ENCODE assay signal across 11 cellular contexts in genomic region chr15:98682992-98683701, GRCh38. TPM values are rescaled to one million over a fixed set of nuclear protein-coding genes. Genes with fewer than 3 reads are reported as not detected.
DNase-seq lines count a peak whose midpoint lies in the region; ATAC-seq, FAIRE-seq and TF ChIP-seq lines count a peak whose summit lies in the region.
"Had no signal": no experiment of that assay in that cellular context is flagged by ENCODE, and none has a peak within 500 bp of the region (broad histone marks: within the 10 kb centered on the region; RNA-seq: fewer than 3 reads in every experiment).

No MANE protein-coding gene starts in this region.

- BruUV-seq in mammary epithelial cell (replicated peaks; lab: Mats Ljungman, UMichigan), result TSS peak; percentile 26

- peaks cover 10% of the 10 kb centered on the region for H3K36me3 Mint-ChIP-seq in type B pancreatic cell

- no peak for DNase-seq in Right ventricle myocardium superior
- no peak for DNase-seq in right cardiac atrium
- DNase-seq in mammary epithelial cell, result peak; percentile 86
- peak; percentile 73 for DNase-seq in mesenchymal stem cell
- no peak for DNase-seq in type B pancreatic cell (ENCODE audit: extremely low spot score, unreplicated experiment)
- DNase-seq in kidney, result no peak
- DNase-seq in ovary, result no peak
- DNase-seq in NCI-H146 (lab: John Stamatoyannopoulos, UW), result no peak
- DNase-seq: effector memory CD4-positive, alpha-beta T cell; Kasumi-1; NCI-H345 had no signal

- H3K4me1 Mint-ChIP-seq in type B pancreatic cell (ENCODE audit: unreplicated experiment), result peaks cover 67% of the 10 kb centered on the region

- no peak overlapping the region for H3K14ac ChIP-seq in mesenchymal stem cell (ENCODE audit: low read length in 2 of 2)

- peak overlapping the region; percentile 16 for H3K9ac ChIP-seq in mammary epithelial cell (ENCODE audit: insufficient read depth, low read length)
- H3K9ac ChIP-seq in mesenchymal stem cell (ENCODE audit: low read length), result no peak overlapping the region
- H3K9ac ChIP-seq in kidney (ENCODE audit: low read length in 2 of 2), result no peak overlapping the region

- H3K9me3 Mint-ChIP-seq in type B pancreatic cell, result no peaks in the 10 kb centered on the region

- H2BK15ac ChIP-seq in mesenchymal stem cell (ENCODE audit: low read depth, poor library complexity, severe bottlenecking), result no peak overlapping the region

- CTCF ChIA-PET in mammary epithelial cell (lab: Charles Lee; ENCODE audit: low non-redundant PET), result no interaction called here

- no peak overlapping the region for H2BK120ac ChIP-seq in mesenchymal stem cell (ENCODE audit: low read depth, low read length)

- H2BK12ac ChIP-seq in mesenchymal stem cell (ENCODE audit: low read length in 2 of 2), result no peak overlapping the region

- peaks cover 97% of the 10 kb centered on the region for H3K79me2 ChIP-seq in mammary epithelial cell (ENCODE audit: insufficient read depth, low read length)

- peaks cover 22% of the 10 kb centered on the region for H3K79me1 ChIP-seq in mesenchymal stem cell (replicated peaks; ENCODE audit: low read length, poor library complexity, severe bottlenecking)

- H4K91ac ChIP-seq in mesenchymal stem cell (ENCODE audit: low read length), result no peak overlapping the region

- peak overlapping the region; percentile 18 for H3K27ac Mint-ChIP-seq in type B pancreatic cell

- no peak for FAIRE-seq in kidney (lab: Jason Lieb, UNC)

- no peak overlapping the region for H4K8ac ChIP-seq in mesenchymal stem cell (ENCODE audit: low read length)

- peaks cover 28% of the 10 kb centered on the region for H3K4me1 ChIP-seq in right cardiac atrium (ENCODE audit: control insufficient read depth, insufficient read depth, low read length)
- H3K4me1 ChIP-seq in mammary epithelial cell (ENCODE audit: insufficient read depth, low read length), result peaks cover 28% of the 10 kb centered on the region
- H3K4me1 ChIP-seq in mesenchymal stem cell (ENCODE audit: control insufficient read depth, insufficient read depth, low read depth, low read length), result peaks cover 22% of the 10 kb centered on the region
- H3K4me1 ChIP-seq in kidney (ENCODE audit: control insufficient read depth in 1 of 2, insufficient read depth in 1 of 2, low read depth in 1 of 2, low read length in 2 of 2), result peaks cover 24 to 27% of the 10 kb centered on the region in 2 donors
- H3K4me1 ChIP-seq in ovary (ENCODE audit: insufficient read depth), result peaks cover 26% of the 10 kb centered on the region

- H3K27me3 ChIP-seq in right cardiac atrium (ENCODE audit: control insufficient read depth, insufficient read depth) (no peaks in the 10 kb centered on the region), mammary epithelial cell (ENCODE audit: insufficient read depth, low read length) (no peaks in the 10 kb centered on the region), mesenchymal stem cell (ENCODE audit: control insufficient read depth in 1 of 2, insufficient read depth in 1 of 2, low read length in 2 of 2) (no peaks in the 10 kb centered on the region), ovary (no peaks in the 10 kb centered on the region)

- H3K27ac ChIP-seq in right cardiac atrium (ENCODE audit: low read length) (no peak overlapping the region), mammary epithelial cell (ENCODE audit: insufficient read depth, low read depth, low read length) (peak overlapping the region; percentile 69), mesenchymal stem cell (ENCODE audit: low read length, poor library complexity, severe bottlenecking) (no peak overlapping the region), kidney (ENCODE audit: low read depth in 2 of 2, low read length in 2 of 2) (no peak overlapping the region), ovary (no peak overlapping the region)

- dilution Hi-C loops in mammary epithelial cell (cut with HindIII; ENCODE audit: low sequenced_read_pairs), result no loop called here

- TF ChIP-seq POLR2A in ovary (IDR thresholded peaks at IDR 0.05), result no peak

- H3K9me3 ChIP-seq in right cardiac atrium (ENCODE audit: control insufficient read depth, low read length) (no peaks in the 10 kb centered on the region), mammary epithelial cell (replicated peaks; ENCODE audit: insufficient read depth, low read length) (no peaks in the 10 kb centered on the region), mesenchymal stem cell (ENCODE audit: control insufficient read depth, low read length) (no peaks in the 10 kb centered on the region), kidney (ENCODE audit: control insufficient read depth in 1 of 2, low read length in 2 of 2) (no peaks in the 10 kb centered on the region), ovary (no peaks in the 10 kb centered on the region)

- TF ChIP-seq CTCF in mammary epithelial cell (conservative IDR thresholded peaks at IDR 0.05 in 1 of 2, IDR thresholded peaks at IDR 0.05 in 1 of 2; ENCODE audit: extremely low read depth in 1 of 2, insufficient read depth in 1 of 2, low read depth in 1 of 2, low read length in 2 of 2) (no peak), type B pancreatic cell (conservative IDR thresholded peaks at IDR 0.05) (no peak), kidney (IDR thresholded peaks at IDR 0.05; ENCODE audit: borderline replicate concordance, extremely low read depth, insufficient read depth) (no peak), ovary (IDR thresholded peaks at IDR 0.05) (no peak)

- no peak overlapping the region for H2AK5ac ChIP-seq in mesenchymal stem cell (ENCODE audit: low read length, severe bottlenecking)

- intact Hi-C loops in Right ventricle myocardium superior (cut with DNase I) (no loop called here), right cardiac atrium (cut with DNase I) (no loop called here), mammary epithelial cell (cut with micrococcal nuclease) (loop anchor here (5.0 kb wide), 2 partner anchors 44 to 79 kb away; no protein-coding TSS in a partner anchor), kidney (cut with DNase I) (no loop called here), ovary (cut with DNase I) (no loop called here)

- H3K4me3 ChIP-seq in right cardiac atrium (ENCODE audit: low read length) (no peak overlapping the region), mammary epithelial cell (replicated peaks in 1 of 3; ENCODE audit: insufficient read depth in 1 of 3, low read depth in 2 of 3, low read length in 3 of 3) (no peak overlapping the region), mesenchymal stem cell (ENCODE audit: insufficient read depth in 1 of 2, low read depth in 1 of 2, low read length in 2 of 2) (no peak overlapping the region), kidney (ENCODE audit: low read length in 2 of 2) (no peak overlapping the region), ovary (no peak overlapping the region)

- H2BK5ac ChIP-seq in mesenchymal stem cell (ENCODE audit: low read depth, low read length, poor library complexity, severe bottlenecking), result no peak overlapping the region

- peak overlapping the region; percentile 56 for H3K4me2 ChIP-seq in mammary epithelial cell (ENCODE audit: insufficient read depth, low read depth, low read length)
- no peak overlapping the region for H3K4me2 ChIP-seq in mesenchymal stem cell (ENCODE audit: low read length, poor library complexity, severe bottlenecking)

- no peaks in the 10 kb centered on the region for H4K20me1 ChIP-seq in mammary epithelial cell (ENCODE audit: insufficient read depth, low read length)

- peak overlapping the region in 1 of 2 experiments; percentile 37 for H3K4ac ChIP-seq in mesenchymal stem cell (ENCODE audit: low read depth in 1 of 2, low read length in 2 of 2)

- H3K36me3 ChIP-seq in mammary epithelial cell (ENCODE audit: insufficient read depth, low read length) (no peaks in the 10 kb centered on the region), mesenchymal stem cell (ENCODE audit: control insufficient read depth in 1 of 2, insufficient read depth in 2 of 2, low read depth in 1 of 2, low read length in 2 of 2) (no peaks in the 10 kb centered on the region), kidney (ENCODE audit: control insufficient read depth in 1 of 2, insufficient read depth in 2 of 2, low read length in 2 of 2) (no peaks in the 10 kb centered on the region), ovary (no peaks in the 10 kb centered on the region)

- no peak for TF ChIP-seq EP300 in ovary (IDR thresholded peaks at IDR 0.05)

- in situ Hi-C loops in mammary epithelial cell (cut with MboI; ENCODE audit: low sequenced_read_pairs in 2 of 2), result no loop called here

- no peak overlapping the region for H3K23ac ChIP-seq in mesenchymal stem cell (ENCODE audit: low read length in 2 of 2)

- peak overlapping the region; percentile 39 for H3K4me3 Mint-ChIP-seq in type B pancreatic cell

- H2AFZ ChIP-seq in mammary epithelial cell (ENCODE audit: low read depth, low read length), result peak overlapping the region; percentile 29
- H2AFZ ChIP-seq in mesenchymal stem cell (ENCODE audit: low read depth, low read length), result no peak overlapping the region

- ATAC-seq in Right ventricle myocardium superior (ENCODE audit: poor library complexity) (peak; percentile 30), right cardiac atrium (no peak)

- H3K27me3 Mint-ChIP-seq in type B pancreatic cell, result no peaks in the 10 kb centered on the region

- no peak overlapping the region for H3K18ac ChIP-seq in mesenchymal stem cell (ENCODE audit: low read depth in 1 of 2, low read length in 2 of 2)

- 45% methylated on average over 9 of the region's 9 CpGs for WGBS in right cardiac atrium
- WGBS in mammary epithelial cell (ENCODE audit: low coverage, missing lambda C conversion rate), result 50% methylated on average over 7 of the region's 9 CpGs
- whole genome bisulfite sequencing in mesenchymal stem cell, result 15% methylated on average over 8 of the region's 9 CpGs
- WGBS in ovary, 3 donors, result 49 to 58% (median 51%) methylated on average over 9 of the region's 9 CpGs

RNA-seq across cellular contexts. Expression of gene IGF1R, which starts 34.8 kb away (rescaled TPM):
- total RNA-seq in Right ventricle myocardium superior (31.4 TPM), right cardiac atrium (10 to 100 TPM; 31.0 to 52.3 (median 39.1) TPM), mammary epithelial cell (10 to 100 TPM; 42.3 to 60.3 TPM), type B pancreatic cell (ENCODE audit: low replicate concordance) (66.9 and 87.1 TPM in 2 replicates), kidney (73.2 TPM), ovary (10 to 100 TPM; 39.5 to 88.7 (median 70.2) TPM)
- polyA plus RNA-seq in right cardiac atrium (9.0 TPM), mammary epithelial cell (20.7 TPM), kidney (ENCODE audit: insufficient read depth, low read depth, low replicate concordance) (6.5 TPM), ovary (10 to 100 TPM; 15.4 to 38.2 TPM)
- 117 TPM for polyA minus RNA-seq in mammary epithelial cell
- 28.5 TPM for polyA plus RNA-seq in mesenchymal stem cell (2013, experiment 1 of 2)
- polyA plus RNA-seq in mesenchymal stem cell (2013, experiment 2 of 2), result 29.2 TPM

Comparison
In these comparisons a context has a peak if more than half of its experiments do, and no peak if none do; other contexts are left out.
1. DNase-seq: peak in mammary epithelial cell (single experiment) and mesenchymal stem cell (single experiment); none in Right ventricle myocardium superior (single experiment), right cardiac atrium (0 of 3), type B pancreatic cell (single experiment), kidney (single experiment), ovary (0 of 5) and NCI-H146 (single experiment).